In genomic region chr18:62778976-62779869, GRCh38 we compare ENCODE assay signal across 14 cellular contexts.
A peak's percentile ranks its signal among the peaks of the same experiment; 100 is the strongest.
DNase-seq lines count a peak whose midpoint lies in the region; ATAC-seq and TF ChIP-seq lines count a peak whose summit lies in the region.
"Had no signal": no experiment of that assay in that cellular context is flagged by ENCODE, and none has a peak within 500 bp of the region (broad histone marks: within the 10 kb centered on the region; RNA-seq: fewer than 3 reads in every experiment).

No MANE protein-coding gene starts in this region.

- no peaks in the 10 kb centered on the region for H3K9me3 ChIP-seq in gastroesophageal sphincter

- no peak for TF ChIP-seq POLR2A in gastroesophageal sphincter (IDR thresholded peaks at IDR 0.05)

- peak overlapping the region; percentile 32 for H3K27ac Mint-ChIP-seq in activated naive CD4-positive, alpha-beta T cell treated with anti-CD3 and anti-CD28 coated beads, Interleukin-2, amount 50 U/mL, for 24 hours
- H3K27ac Mint-ChIP-seq in activated naive CD8-positive, alpha-beta T cell treated with anti-CD3 and anti-CD28 coated beads for 36 hours = peak overlapping the region; percentile 14
- no peak overlapping the region for H3K27ac Mint-ChIP-seq in natural killer cell treated with Interleukin-12 subunit alpha and Interleukin-12 subunit beta and Interleukin-15 and Interleukin-18, amount 100 ng/mL, for 72 hours
- H3K27ac Mint-ChIP-seq: B cell had no signal

- no peak overlapping the region for H3K27ac ChIP-seq in gastroesophageal sphincter
- H3K27ac ChIP-seq: KMS-11 had no signal

- H3K4me3 ChIP-seq in gastroesophageal sphincter = no peak overlapping the region
- H3K4me3 ChIP-seq: GM12878 had no signal

- peak; percentile 95 for ATAC-seq in stimulated activated naive CD8-positive, alpha-beta T cell treated with anti-CD3 and anti-CD28 coated beads, Interleukin-15, Interleukin-2, amounts not matched to agents 100 U/mL and 50 U/mL, for 24 hours
- ATAC-seq in gastroesophageal sphincter = no peak
- no peak for ATAC-seq in natural killer cell treated with Interleukin-12 subunit alpha and Interleukin-12 subunit beta and Interleukin-15 and Interleukin-18, amount 100 ng/mL, for 72 hours
- ATAC-seq: GM12878 had no signal

- H3K36me3 Mint-ChIP-seq in activated naive CD4-positive, alpha-beta T cell treated with anti-CD3 and anti-CD28 coated beads, Interleukin-2, amount 50 U/mL, for 24 hours = no peaks in the 10 kb centered on the region
- H3K36me3 Mint-ChIP-seq in activated naive CD8-positive, alpha-beta T cell treated with anti-CD3 and anti-CD28 coated beads for 36 hours = peaks cover 5% of the 10 kb centered on the region
- H3K36me3 Mint-ChIP-seq in natural killer cell treated with Interleukin-12 subunit alpha and Interleukin-12 subunit beta and Interleukin-15 and Interleukin-18, amount 100 ng/mL, for 72 hours = no peaks in the 10 kb centered on the region

- no peak for DNase-seq in activated naive CD4-positive, alpha-beta T cell treated with anti-CD3 and anti-CD28 coated beads, Interleukin-2, amount 50 U/mL, for 16 hours
- DNase-seq in NCI-H146 (lab: John Stamatoyannopoulos, UW) = peak; percentile 86
- DNase-seq in activated naive CD8-positive, alpha-beta T cell treated with anti-CD3 and anti-CD28 coated beads for 36 hours = no peak
- peak; percentile 22 for DNase-seq in stimulated activated naive CD8-positive, alpha-beta T cell treated with anti-CD3 and anti-CD28 coated beads, Interleukin-15, Interleukin-2, amounts not matched to agents 100 U/mL and 50 U/mL, for 24 hours
- no peak for DNase-seq in natural killer cell treated with Interleukin-12 subunit alpha and Interleukin-12 subunit beta and Interleukin-15 and Interleukin-18, amount 100 ng/mL, for 72 hours (ENCODE audit: low spot score)
- DNase-seq in NCI-H2029 treated with DMSO at 0.1 percent for 48 hours (lab: John Stamatoyannopoulos, UW) = no peak
- DNase-seq: activated CD4-positive, alpha-beta T cell treated with anti-CD3 and anti-CD28 coated beads, Interleukin-2, amount 50 U/mL, for 4 hours; activated naive CD4-positive, alpha-beta T cell; NCI-H2081 treated with DMSO at 0.1 percent for 48 hours had no signal

- H3K4me1 ChIP-seq in gastroesophageal sphincter = peaks cover 0 to 34% (median 0%) of the 10 kb centered on the region in 3 donors

- H3K27me3 ChIP-seq in gastroesophageal sphincter = no peaks in the 10 kb centered on the region

- TF ChIP-seq CTCF in gastroesophageal sphincter (IDR thresholded peaks at IDR 0.05) = no peak

- no peaks in the 10 kb centered on the region for H3K9me3 Mint-ChIP-seq in activated naive CD4-positive, alpha-beta T cell treated with anti-CD3 and anti-CD28 coated beads, Interleukin-2, amount 50 U/mL, for 24 hours
- no peaks in the 10 kb centered on the region for H3K9me3 Mint-ChIP-seq in activated naive CD8-positive, alpha-beta T cell treated with anti-CD3 and anti-CD28 coated beads for 36 hours
- H3K9me3 Mint-ChIP-seq in natural killer cell treated with Interleukin-12 subunit alpha and Interleukin-12 subunit beta and Interleukin-15 and Interleukin-18, amount 100 ng/mL, for 72 hours = no peaks in the 10 kb centered on the region

- TF ChIP-seq EP300 in gastroesophageal sphincter (IDR thresholded peaks at IDR 0.05) = no peak

- H3K36me3 ChIP-seq in gastroesophageal sphincter = no peaks in the 10 kb centered on the region

- H3K27me3 Mint-ChIP-seq in activated naive CD4-positive, alpha-beta T cell treated with anti-CD3 and anti-CD28 coated beads, Interleukin-2, amount 50 U/mL, for 24 hours = no peaks in the 10 kb centered on the region
- H3K27me3 Mint-ChIP-seq in activated naive CD8-positive, alpha-beta T cell treated with anti-CD3 and anti-CD28 coated beads for 36 hours = no peaks in the 10 kb centered on the region
- no peaks in the 10 kb centered on the region for H3K27me3 Mint-ChIP-seq in natural killer cell treated with Interleukin-12 subunit alpha and Interleukin-12 subunit beta and Interleukin-15 and Interleukin-18, amount 100 ng/mL, for 72 hours
- H3K27me3 Mint-ChIP-seq: B cell had no signal

- peaks cover 9% of the 10 kb centered on the region for H3K4me1 Mint-ChIP-seq in activated naive CD4-positive, alpha-beta T cell treated with anti-CD3 and anti-CD28 coated beads, Interleukin-2, amount 50 U/mL, for 24 hours
- peaks cover 49% of the 10 kb centered on the region for H3K4me1 Mint-ChIP-seq in activated naive CD8-positive, alpha-beta T cell treated with anti-CD3 and anti-CD28 coated beads for 36 hours
- H3K4me1 Mint-ChIP-seq in natural killer cell treated with Interleukin-12 subunit alpha and Interleukin-12 subunit beta and Interleukin-15 and Interleukin-18, amount 100 ng/mL, for 72 hours (ENCODE audit: low read depth in 2 of 2) = peaks cover 8 to 15% of the 10 kb centered on the region in 2 donors

- no peak overlapping the region for H3K4me3 Mint-ChIP-seq in activated naive CD4-positive, alpha-beta T cell treated with anti-CD3 and anti-CD28 coated beads, Interleukin-2, amount 50 U/mL, for 24 hours
- H3K4me3 Mint-ChIP-seq in activated naive CD8-positive, alpha-beta T cell treated with anti-CD3 and anti-CD28 coated beads for 36 hours = peak overlapping the region; percentile 4
- H3K4me3 Mint-ChIP-seq in natural killer cell treated with Interleukin-12 subunit alpha and Interleukin-12 subunit beta and Interleukin-15 and Interleukin-18, amount 100 ng/mL, for 72 hours = no peak overlapping the region
- H3K4me3 Mint-ChIP-seq: B cell had no signal

- 91 to 94% methylated on average over 3 to 6 of the region's 6 CpGs for WGBS in gastroesophageal sphincter (ENCODE audit: low coverage in 1 of 2), 2 donors

Comparison
In these comparisons a context has a peak if more than half of its experiments do, and no peak if none do; other contexts are left out.
1. H3K27ac Mint-ChIP-seq: peak in activated naive CD4-positive, alpha-beta T cell treated with anti-CD3 and anti-CD28 coated beads, Interleukin-2, amount 50 U/mL, for 24 hours (single experiment) and activated naive CD8-positive, alpha-beta T cell treated with anti-CD3 and anti-CD28 coated beads for 36 hours (single experiment); none in natural killer cell treated with Interleukin-12 subunit alpha and Interleukin-12 subunit beta and Interleukin-15 and Interleukin-18, amount 100 ng/mL, for 72 hours (0 of 2).
2. DNase-seq: peak in NCI-H146 (single experiment) and stimulated activated naive CD8-positive, alpha-beta T cell treated with anti-CD3 and anti-CD28 coated beads, Interleukin-15, Interleukin-2, amounts not matched to agents 100 U/mL and 50 U/mL, for 24 hours (single experiment); none in activated naive CD4-positive, alpha-beta T cell treated with anti-CD3 and anti-CD28 coated beads, Interleukin-2, amount 50 U/mL, for 16 hours (single experiment), activated naive CD8-positive, alpha-beta T cell treated with anti-CD3 and anti-CD28 coated beads for 36 hours (single experiment), natural killer cell treated with Interleukin-12 subunit alpha and Interleukin-12 subunit beta and Interleukin-15 and Interleukin-18, amount 100 ng/mL, for 72 hours (single experiment) and NCI-H2029 treated with DMSO at 0.1 percent for 48 hours (single experiment).